1 cellular context compared by ENCODE assay signal in the genomic region with DNA sequence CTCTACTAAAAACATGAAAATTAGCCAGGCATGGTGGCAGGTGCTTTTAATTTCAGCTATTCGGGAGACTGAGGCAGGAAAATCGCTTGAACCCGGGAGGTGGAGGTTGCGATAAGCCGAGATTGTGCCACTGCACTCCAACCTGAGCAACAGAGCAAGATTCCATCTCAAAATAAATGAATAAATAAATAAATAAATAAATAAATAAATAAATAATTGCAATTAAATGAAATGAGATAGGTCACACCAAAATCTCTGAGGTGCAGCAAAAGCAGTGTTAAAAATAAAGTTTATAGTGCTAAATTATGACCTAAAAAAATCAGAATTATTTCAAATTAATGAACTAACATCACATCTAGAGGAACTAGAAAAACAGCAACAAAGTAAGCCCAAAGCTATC.
TF ChIP-seq lines count a peak whose summit lies in the region.

No MANE protein-coding gene starts in this region.

TF ChIP-seq in HEK293, 187 proteins besides CTCF, POLR2A, EP300 and RAD21 (continued from another document and continues in another):
- TF ChIP-seq, protein P1, sequence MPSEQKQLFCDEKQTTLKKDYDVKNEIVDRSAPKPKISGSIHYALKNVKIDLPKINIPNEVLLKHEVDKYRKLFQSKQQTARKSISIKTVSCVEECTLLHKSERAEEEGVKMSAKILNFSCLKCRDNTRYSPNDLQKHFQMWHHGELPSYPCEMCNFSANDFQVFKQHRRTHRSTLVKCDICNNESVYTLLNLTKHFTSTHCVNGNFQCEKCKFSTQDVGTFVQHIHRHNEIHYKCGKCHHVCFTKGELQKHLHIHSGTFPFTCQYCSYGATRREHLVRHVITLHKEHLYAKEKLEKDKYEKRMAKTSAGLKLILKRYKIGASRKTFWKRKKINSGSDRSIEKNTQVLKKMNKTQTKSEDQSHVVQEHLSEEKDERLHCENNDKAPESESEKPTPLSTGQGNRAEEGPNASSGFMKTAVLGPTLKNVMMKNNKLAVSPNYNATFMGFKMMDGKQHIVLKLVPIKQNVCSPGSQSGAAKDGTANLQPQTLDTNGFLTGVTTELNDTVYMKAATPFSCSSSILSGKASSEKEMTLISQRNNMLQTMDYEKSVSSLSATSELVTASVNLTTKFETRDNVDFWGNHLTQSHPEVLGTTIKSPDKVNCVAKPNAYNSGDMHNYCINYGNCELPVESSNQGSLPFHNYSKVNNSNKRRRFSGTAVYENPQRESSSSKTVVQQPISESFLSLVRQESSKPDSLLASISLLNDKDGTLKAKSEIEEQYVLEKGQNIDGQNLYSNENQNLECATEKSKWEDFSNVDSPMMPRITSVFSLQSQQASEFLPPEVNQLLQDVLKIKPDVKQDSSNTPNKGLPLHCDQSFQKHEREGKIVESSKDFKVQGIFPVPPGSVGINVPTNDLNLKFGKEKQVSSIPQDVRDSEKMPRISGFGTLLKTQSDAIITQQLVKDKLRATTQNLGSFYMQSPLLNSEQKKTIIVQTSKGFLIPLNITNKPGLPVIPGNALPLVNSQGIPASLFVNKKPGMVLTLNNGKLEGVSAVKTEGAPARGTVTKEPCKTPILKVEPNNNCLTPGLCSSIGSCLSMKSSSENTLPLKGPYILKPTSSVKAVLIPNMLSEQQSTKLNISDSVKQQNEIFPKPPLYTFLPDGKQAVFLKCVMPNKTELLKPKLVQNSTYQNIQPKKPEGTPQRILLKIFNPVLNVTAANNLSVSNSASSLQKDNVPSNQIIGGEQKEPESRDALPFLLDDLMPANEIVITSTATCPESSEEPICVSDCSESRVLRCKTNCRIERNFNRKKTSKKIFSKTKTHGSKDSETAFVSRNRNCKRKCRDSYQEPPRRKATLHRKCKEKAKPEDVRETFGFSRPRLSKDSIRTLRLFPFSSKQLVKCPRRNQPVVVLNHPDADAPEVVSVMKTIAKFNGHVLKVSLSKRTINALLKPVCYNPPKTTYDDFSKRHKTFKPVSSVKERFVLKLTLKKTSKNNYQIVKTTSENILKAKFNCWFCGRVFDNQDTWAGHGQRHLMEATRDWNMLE (tag by site-specific recombination; conservative IDR thresholded peaks at IDR 0.05; ENCODE audit: low read depth) = peak; percentile 58; the same call in 1 of the 2 replicates
- TF ChIP-seq ZNF140 (tag by site-specific recombination; IDR thresholded peaks at IDR 0.05) = peak; percentile 52; the same call in 1 of the 2 replicates
- no peak for TF ChIP-seq GLI2 (tag by site-specific recombination; IDR thresholded peaks at IDR 0.05; ENCODE audit: borderline replicate concordance, low read depth)
- TF ChIP-seq ZNF10 (tag by site-specific recombination; IDR thresholded peaks at IDR 0.05) = no peak
- no peak for TF ChIP-seq ZNF221 (tag by site-specific recombination; IDR thresholded peaks at IDR 0.05; ENCODE audit: borderline replicate concordance)
- TF ChIP-seq MZF1 (tag by site-specific recombination; IDR thresholded peaks at IDR 0.05; ENCODE audit: borderline replicate concordance) = no peak
- TF ChIP-seq ZNF121 (tag by site-specific recombination; IDR thresholded peaks at IDR 0.05) = no peak
- TF ChIP-seq ZNF202 (tag by site-specific recombination; IDR thresholded peaks at IDR 0.05; ENCODE audit: borderline replicate concordance) = no peak
- no peak for TF ChIP-seq ZNF335 (tag by site-specific recombination; conservative IDR thresholded peaks at IDR 0.05)
- no peak for TF ChIP-seq ZNF747 (tag by site-specific recombination; IDR thresholded peaks at IDR 0.05)
- no peak for TF ChIP-seq OVOL3 (tag by site-specific recombination; IDR thresholded peaks at IDR 0.05)
- TF ChIP-seq ZNF433 (tag by site-specific recombination; IDR thresholded peaks at IDR 0.05; ENCODE audit: low read depth) = 0 out of 2 replicates have a peak, but pooled peaks have one; percentile 35
- TF ChIP-seq, protein P2, sequence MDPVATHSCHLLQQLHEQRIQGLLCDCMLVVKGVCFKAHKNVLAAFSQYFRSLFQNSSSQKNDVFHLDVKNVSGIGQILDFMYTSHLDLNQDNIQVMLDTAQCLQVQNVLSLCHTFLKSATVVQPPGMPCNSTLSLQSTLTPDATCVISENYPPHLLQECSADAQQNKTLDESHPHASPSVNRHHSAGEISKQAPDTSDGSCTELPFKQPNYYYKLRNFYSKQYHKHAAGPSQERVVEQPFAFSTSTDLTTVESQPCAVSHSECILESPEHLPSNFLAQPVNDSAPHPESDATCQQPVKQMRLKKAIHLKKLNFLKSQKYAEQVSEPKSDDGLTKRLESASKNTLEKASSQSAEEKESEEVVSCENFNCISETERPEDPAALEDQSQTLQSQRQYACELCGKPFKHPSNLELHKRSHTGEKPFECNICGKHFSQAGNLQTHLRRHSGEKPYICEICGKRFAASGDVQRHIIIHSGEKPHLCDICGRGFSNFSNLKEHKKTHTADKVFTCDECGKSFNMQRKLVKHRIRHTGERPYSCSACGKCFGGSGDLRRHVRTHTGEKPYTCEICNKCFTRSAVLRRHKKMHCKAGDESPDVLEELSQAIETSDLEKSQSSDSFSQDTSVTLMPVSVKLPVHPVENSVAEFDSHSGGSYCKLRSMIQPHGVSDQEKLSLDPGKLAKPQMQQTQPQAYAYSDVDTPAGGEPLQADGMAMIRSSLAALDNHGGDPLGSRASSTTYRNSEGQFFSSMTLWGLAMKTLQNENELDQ (tag by site-specific recombination; IDR thresholded peaks at IDR 0.05; ENCODE audit: low read depth) = no peak
- TF ChIP-seq KLF10 (tag by site-specific recombination; IDR thresholded peaks at IDR 0.05) = no peak
- TF ChIP-seq ZBTB7A (tag by site-specific recombination; IDR thresholded peaks at IDR 0.05; ENCODE audit: low read depth) = no peak
- peak; percentile 41 for TF ChIP-seq ZNF623 (tag by site-specific recombination; IDR thresholded peaks at IDR 0.05)
- TF ChIP-seq ZXDB (tag by site-specific recombination; IDR thresholded peaks at IDR 0.05) = no peak
- TF ChIP-seq, protein P3, sequence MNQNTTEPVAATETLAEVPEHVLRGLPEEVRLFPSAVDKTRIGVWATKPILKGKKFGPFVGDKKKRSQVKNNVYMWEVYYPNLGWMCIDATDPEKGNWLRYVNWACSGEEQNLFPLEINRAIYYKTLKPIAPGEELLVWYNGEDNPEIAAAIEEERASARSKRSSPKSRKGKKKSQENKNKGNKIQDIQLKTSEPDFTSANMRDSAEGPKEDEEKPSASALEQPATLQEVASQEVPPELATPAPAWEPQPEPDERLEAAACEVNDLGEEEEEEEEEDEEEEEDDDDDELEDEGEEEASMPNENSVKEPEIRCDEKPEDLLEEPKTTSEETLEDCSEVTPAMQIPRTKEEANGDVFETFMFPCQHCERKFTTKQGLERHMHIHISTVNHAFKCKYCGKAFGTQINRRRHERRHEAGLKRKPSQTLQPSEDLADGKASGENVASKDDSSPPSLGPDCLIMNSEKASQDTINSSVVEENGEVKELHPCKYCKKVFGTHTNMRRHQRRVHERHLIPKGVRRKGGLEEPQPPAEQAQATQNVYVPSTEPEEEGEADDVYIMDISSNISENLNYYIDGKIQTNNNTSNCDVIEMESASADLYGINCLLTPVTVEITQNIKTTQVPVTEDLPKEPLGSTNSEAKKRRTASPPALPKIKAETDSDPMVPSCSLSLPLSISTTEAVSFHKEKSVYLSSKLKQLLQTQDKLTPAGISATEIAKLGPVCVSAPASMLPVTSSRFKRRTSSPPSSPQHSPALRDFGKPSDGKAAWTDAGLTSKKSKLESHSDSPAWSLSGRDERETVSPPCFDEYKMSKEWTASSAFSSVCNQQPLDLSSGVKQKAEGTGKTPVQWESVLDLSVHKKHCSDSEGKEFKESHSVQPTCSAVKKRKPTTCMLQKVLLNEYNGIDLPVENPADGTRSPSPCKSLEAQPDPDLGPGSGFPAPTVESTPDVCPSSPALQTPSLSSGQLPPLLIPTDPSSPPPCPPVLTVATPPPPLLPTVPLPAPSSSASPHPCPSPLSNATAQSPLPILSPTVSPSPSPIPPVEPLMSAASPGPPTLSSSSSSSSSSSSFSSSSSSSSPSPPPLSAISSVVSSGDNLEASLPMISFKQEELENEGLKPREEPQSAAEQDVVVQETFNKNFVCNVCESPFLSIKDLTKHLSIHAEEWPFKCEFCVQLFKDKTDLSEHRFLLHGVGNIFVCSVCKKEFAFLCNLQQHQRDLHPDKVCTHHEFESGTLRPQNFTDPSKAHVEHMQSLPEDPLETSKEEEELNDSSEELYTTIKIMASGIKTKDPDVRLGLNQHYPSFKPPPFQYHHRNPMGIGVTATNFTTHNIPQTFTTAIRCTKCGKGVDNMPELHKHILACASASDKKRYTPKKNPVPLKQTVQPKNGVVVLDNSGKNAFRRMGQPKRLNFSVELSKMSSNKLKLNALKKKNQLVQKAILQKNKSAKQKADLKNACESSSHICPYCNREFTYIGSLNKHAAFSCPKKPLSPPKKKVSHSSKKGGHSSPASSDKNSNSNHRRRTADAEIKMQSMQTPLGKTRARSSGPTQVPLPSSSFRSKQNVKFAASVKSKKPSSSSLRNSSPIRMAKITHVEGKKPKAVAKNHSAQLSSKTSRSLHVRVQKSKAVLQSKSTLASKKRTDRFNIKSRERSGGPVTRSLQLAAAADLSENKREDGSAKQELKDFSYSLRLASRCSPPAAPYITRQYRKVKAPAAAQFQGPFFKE (tag by site-specific recombination; IDR thresholded peaks at IDR 0.05; ENCODE audit: borderline replicate concordance) = no peak
- no peak for TF ChIP-seq ZNF610 (tag by site-specific recombination; IDR thresholded peaks at IDR 0.05; ENCODE audit: borderline replicate concordance)
- no peak for TF ChIP-seq GLI4 (tag by site-specific recombination; IDR thresholded peaks at IDR 0.05)
- TF ChIP-seq ZNF138 (tag by site-specific recombination; IDR thresholded peaks at IDR 0.05; ENCODE audit: borderline replicate concordance) = no peak
- no peak for TF ChIP-seq MEIS1 (CRISPR knock-in tag; IDR thresholded peaks at IDR 0.05; ENCODE audit: borderline replicate concordance)
- TF ChIP-seq ZIC2 (tag by site-specific recombination; IDR thresholded peaks at IDR 0.05) = no peak
- TF ChIP-seq, protein P4, sequence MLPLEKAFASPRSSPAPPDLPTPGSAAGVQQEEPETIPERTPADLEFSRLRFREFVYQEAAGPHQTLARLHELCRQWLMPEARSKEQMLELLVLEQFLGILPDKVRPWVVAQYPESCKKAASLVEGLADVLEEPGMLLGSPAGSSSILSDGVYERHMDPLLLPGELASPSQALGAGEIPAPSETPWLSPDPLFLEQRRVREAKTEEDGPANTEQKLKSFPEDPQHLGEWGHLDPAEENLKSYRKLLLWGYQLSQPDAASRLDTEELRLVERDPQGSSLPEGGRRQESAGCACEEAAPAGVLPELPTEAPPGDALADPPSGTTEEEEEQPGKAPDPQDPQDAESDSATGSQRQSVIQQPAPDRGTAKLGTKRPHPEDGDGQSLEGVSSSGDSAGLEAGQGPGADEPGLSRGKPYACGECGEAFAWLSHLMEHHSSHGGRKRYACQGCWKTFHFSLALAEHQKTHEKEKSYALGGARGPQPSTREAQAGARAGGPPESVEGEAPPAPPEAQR (tag by site-specific recombination; IDR thresholded peaks at IDR 0.05) = no peak
- TF ChIP-seq ZNF48 (tag by site-specific recombination; IDR thresholded peaks at IDR 0.05) = no peak
- 0 out of 2 replicates have a peak, but pooled peaks have one; percentile 20 for TF ChIP-seq ZBTB8A (tag by site-specific recombination; IDR thresholded peaks at IDR 0.05)
- peak; percentile 65 for TF ChIP-seq ZNF555 (tag by site-specific recombination; conservative IDR thresholded peaks at IDR 0.05)
- no peak for TF ChIP-seq ZNF311 (tag by site-specific recombination; IDR thresholded peaks at IDR 0.05; ENCODE audit: borderline replicate concordance)
- no peak for TF ChIP-seq ZFP3 (tag by site-specific recombination; IDR thresholded peaks at IDR 0.05; ENCODE audit: low read depth)
- TF ChIP-seq, protein P5, sequence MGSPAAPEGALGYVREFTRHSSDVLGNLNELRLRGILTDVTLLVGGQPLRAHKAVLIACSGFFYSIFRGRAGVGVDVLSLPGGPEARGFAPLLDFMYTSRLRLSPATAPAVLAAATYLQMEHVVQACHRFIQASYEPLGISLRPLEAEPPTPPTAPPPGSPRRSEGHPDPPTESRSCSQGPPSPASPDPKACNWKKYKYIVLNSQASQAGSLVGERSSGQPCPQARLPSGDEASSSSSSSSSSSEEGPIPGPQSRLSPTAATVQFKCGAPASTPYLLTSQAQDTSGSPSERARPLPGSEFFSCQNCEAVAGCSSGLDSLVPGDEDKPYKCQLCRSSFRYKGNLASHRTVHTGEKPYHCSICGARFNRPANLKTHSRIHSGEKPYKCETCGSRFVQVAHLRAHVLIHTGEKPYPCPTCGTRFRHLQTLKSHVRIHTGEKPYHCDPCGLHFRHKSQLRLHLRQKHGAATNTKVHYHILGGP (tag by site-specific recombination; IDR thresholded peaks at IDR 0.05) = no peak
- peak; percentile 42; the same call in 1 of the 2 replicates for TF ChIP-seq ZNF394 (tag by site-specific recombination; IDR thresholded peaks at IDR 0.05; ENCODE audit: borderline replicate concordance)
- TF ChIP-seq, protein P6, sequence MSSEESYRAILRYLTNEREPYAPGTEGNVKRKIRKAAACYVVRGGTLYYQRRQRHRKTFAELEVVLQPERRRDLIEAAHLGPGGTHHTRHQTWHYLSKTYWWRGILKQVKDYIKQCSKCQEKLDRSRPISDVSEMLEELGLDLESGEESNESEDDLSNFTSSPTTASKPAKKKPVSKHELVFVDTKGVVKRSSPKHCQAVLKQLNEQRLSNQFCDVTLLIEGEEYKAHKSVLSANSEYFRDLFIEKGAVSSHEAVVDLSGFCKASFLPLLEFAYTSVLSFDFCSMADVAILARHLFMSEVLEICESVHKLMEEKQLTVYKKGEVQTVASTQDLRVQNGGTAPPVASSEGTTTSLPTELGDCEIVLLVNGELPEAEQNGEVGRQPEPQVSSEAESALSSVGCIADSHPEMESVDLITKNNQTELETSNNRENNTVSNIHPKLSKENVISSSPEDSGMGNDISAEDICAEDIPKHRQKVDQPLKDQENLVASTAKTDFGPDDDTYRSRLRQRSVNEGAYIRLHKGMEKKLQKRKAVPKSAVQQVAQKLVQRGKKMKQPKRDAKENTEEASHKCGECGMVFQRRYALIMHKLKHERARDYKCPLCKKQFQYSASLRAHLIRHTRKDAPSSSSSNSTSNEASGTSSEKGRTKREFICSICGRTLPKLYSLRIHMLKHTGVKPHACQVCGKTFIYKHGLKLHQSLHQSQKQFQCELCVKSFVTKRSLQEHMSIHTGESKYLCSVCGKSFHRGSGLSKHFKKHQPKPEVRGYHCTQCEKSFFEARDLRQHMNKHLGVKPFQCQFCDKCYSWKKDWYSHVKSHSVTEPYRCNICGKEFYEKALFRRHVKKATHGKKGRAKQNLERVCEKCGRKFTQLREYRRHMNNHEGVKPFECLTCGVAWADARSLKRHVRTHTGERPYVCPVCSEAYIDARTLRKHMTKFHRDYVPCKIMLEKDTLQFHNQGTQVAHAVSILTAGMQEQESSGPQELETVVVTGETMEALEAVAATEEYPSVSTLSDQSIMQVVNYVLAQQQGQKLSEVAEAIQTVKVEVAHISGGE (tag by site-specific recombination; conservative IDR thresholded peaks at IDR 0.05; ENCODE audit: low read depth) = peak; percentile 63
- no peak for TF ChIP-seq ZNF132 (tag by site-specific recombination; IDR thresholded peaks at IDR 0.05; ENCODE audit: borderline replicate concordance)
- no peak for TF ChIP-seq SP3 (tag by site-specific recombination; IDR thresholded peaks at IDR 0.05)
- TF ChIP-seq ZSCAN30 (tag by site-specific recombination; IDR thresholded peaks at IDR 0.05) = no peak
- no peak for TF ChIP-seq RBAK (tag by site-specific recombination; IDR thresholded peaks at IDR 0.05)
- no peak; the same call in 1 of the 2 replicates for TF ChIP-seq ZNF354C (tag by site-specific recombination; IDR thresholded peaks at IDR 0.05; ENCODE audit: borderline replicate concordance, low read depth)
- no peak for TF ChIP-seq KLF16 (tag by site-specific recombination; IDR thresholded peaks at IDR 0.05)
- no peak for TF ChIP-seq ZNF350 (tag by site-specific recombination; IDR thresholded peaks at IDR 0.05)
- no peak for TF ChIP-seq ZNF473 (tag by site-specific recombination; IDR thresholded peaks at IDR 0.05)
- no peak for TF ChIP-seq ZNF341 (tag by site-specific recombination; IDR thresholded peaks at IDR 0.05; ENCODE audit: low read depth)
- no peak for TF ChIP-seq HOXC10 (CRISPR knock-in tag; IDR thresholded peaks at IDR 0.05)
- TF ChIP-seq ZNF629 (tag by site-specific recombination; IDR thresholded peaks at IDR 0.05) = no peak
